19 cellular contexts compared by ENCODE assay signal in genomic region chr6:46509063-46509462, GRCh38. TPM values are rescaled to one million over a fixed set of nuclear protein-coding genes. Genes with fewer than 3 reads are reported as not detected.
"Had no signal": no experiment of that assay in that cellular context is flagged by ENCODE, and none has a peak within 500 bp of the region (broad histone marks: within the 10 kb centered on the region; RNA-seq: fewer than 3 reads in every experiment).

No MANE protein-coding gene starts in this region.

- ATAC-seq: activated CD8-positive, alpha-beta memory T cell treated with anti-CD3 and anti-CD28 coated beads, Interleukin-2, amount 10 ng/mL, durations not matched to agents 7 days and 5 days; activated CD8-positive, alpha-beta T cell treated with anti-CD3 and anti-CD28 coated beads for 36 hours; mucosa of descending colon had no signal

- H3K4me1 ChIP-seq: uterus had no signal

- FAIRE-seq: keratinocyte had no signal

- H3K36me3 ChIP-seq: brain microvascular endothelial cell, esophagus muscularis mucosa, transverse colon, uterus had no signal

- H3K27ac ChIP-seq: brain microvascular endothelial cell had no signal

- H3K4me3 ChIP-seq: esophagus muscularis mucosa, mucosa of descending colon, skin epidermis, transverse colon, uterus had no signal

- H3K27me3 ChIP-seq: brain microvascular endothelial cell, esophagus muscularis mucosa, transverse colon, uterus had no signal

- H3K9me3 ChIP-seq: esophagus muscularis mucosa, mucosa of descending colon, SK-N-SH, transverse colon, uterus had no signal

- DNase-seq: activated CD4-positive, alpha-beta T cell treated with anti-CD3 and anti-CD28 coated beads, Interleukin-2, amount 10 ng/mL, durations not matched to agents 7 days and 5 days; activated CD8-positive, alpha-beta memory T cell treated with anti-CD3 and anti-CD28 coated beads, Interleukin-2, amount 10 ng/mL, durations not matched to agents 7 days and 5 days; activated CD8-positive, alpha-beta T cell treated with anti-CD3 and anti-CD28 coated beads for 36 hours; activated effector memory CD4-positive, alpha-beta T cell treated with anti-CD3 and anti-CD28 coated beads, Interleukin-2, amount 50 U/mL, for 16 hours; activated naive CD4-positive, alpha-beta T cell treated with anti-CD3 and anti-CD28 coated beads, Interleukin-2, amount 10 ng/mL, durations not matched to agents 7 days and 5 days; activated T-cell treated with anti-CD3 and anti-CD28 coated beads for 4 hours; brain microvascular endothelial cell; central memory CD4-positive, alpha-beta T cell; mucosa of descending colon; naive B cell; occipital lobe; SK-N-SH; stimulated activated CD4-positive, alpha-beta T cell treated with anti-CD3 and anti-CD28 coated beads, Interleukin-1b, Interleukin-23, amount 100 ng/mL, for 48 hours; transverse colon; uterus had no signal

RNA-seq across cellular contexts. Expression of gene RCAN2, which starts 17.8 kb away (rescaled TPM):
- total RNA-seq: activated CD8-positive, alpha-beta T cell treated with anti-CD3 and anti-CD28 coated beads for 36 hours; T-helper 2 cell treated with Interferon-gamma antibody and Interleukin-4, amounts not matched to agents 100 ng/mL and 5 ng/mL, for 36 hours had no signal
- polyA plus RNA-seq: keratinocyte, SK-N-SH had no signal
